ENCODE assay signal across 2 cellular contexts in genomic region chr3:128997486-128997885, GRCh38.
TF ChIP-seq lines count a peak whose summit lies in the region.

No MANE protein-coding gene starts in this region.

TF ChIP-seq in HEK293, 187 proteins besides CTCF, POLR2A, EP300 and RAD21:
- TF ChIP-seq ZNF112 (tag by site-specific recombination; IDR thresholded peaks at IDR 0.05) = no peak
- TF ChIP-seq, protein P1, sequence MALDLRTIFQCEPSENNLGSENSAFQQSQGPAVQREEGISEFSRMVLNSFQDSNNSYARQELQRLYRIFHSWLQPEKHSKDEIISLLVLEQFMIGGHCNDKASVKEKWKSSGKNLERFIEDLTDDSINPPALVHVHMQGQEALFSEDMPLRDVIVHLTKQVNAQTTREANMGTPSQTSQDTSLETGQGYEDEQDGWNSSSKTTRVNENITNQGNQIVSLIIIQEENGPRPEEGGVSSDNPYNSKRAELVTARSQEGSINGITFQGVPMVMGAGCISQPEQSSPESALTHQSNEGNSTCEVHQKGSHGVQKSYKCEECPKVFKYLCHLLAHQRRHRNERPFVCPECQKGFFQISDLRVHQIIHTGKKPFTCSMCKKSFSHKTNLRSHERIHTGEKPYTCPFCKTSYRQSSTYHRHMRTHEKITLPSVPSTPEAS (tag by site-specific recombination; IDR thresholded peaks at IDR 0.05) = no peak
- TF ChIP-seq ZNF394 (tag by site-specific recombination; IDR thresholded peaks at IDR 0.05; ENCODE audit: borderline replicate concordance) = no peak
- no peak for TF ChIP-seq HOXC10 (CRISPR knock-in tag; IDR thresholded peaks at IDR 0.05)
- TF ChIP-seq ZNF146 (tag by site-specific recombination; IDR thresholded peaks at IDR 0.05) = peak; percentile 77
- TF ChIP-seq PRDM4 (tag by site-specific recombination; IDR thresholded peaks at IDR 0.05) = no peak
- TF ChIP-seq SCRT2 (tag by site-specific recombination; IDR thresholded peaks at IDR 0.05) = no peak
- TF ChIP-seq ZFP37 (tag by site-specific recombination; IDR thresholded peaks at IDR 0.05) = no peak

TF ChIP-seq in H1, 55 proteins besides CTCF, POLR2A, EP300 and RAD21:
- no peak for TF ChIP-seq CBX8 (IDR thresholded peaks at IDR 0.05; ENCODE audit: borderline replicate concordance, low read depth, low read length)
- TF ChIP-seq SIRT6 (IDR thresholded peaks at IDR 0.05; ENCODE audit: low read length) = no peak
- no peak for TF ChIP-seq TAF1 (IDR thresholded peaks at IDR 0.05; ENCODE audit: low read depth, low read length)
- TF ChIP-seq EGR1 (IDR thresholded peaks at IDR 0.05; ENCODE audit: borderline replicate concordance, low read depth, low read length) = no peak
- no peak for TF ChIP-seq YY1 (IDR thresholded peaks at IDR 0.05; ENCODE audit: low read depth, low read length)
- no peak for TF ChIP-seq TAF7 (optimal IDR thresholded peaks at IDR 0.05; ENCODE audit: borderline replicate concordance, low read depth, low read length)
- no peak for TF ChIP-seq JUN (IDR thresholded peaks at IDR 0.05; ENCODE audit: low read depth, low read length)
- TF ChIP-seq POU5F1 (IDR thresholded peaks at IDR 0.05; ENCODE audit: low read depth, low read length) = no peak
- TF ChIP-seq HDAC2 (IDR thresholded peaks at IDR 0.05; ENCODE audit: borderline replicate concordance in 1 of 2, low read depth in 2 of 2, low read length in 2 of 2) = no peak
- no peak for TF ChIP-seq SIX5 (IDR thresholded peaks at IDR 0.05; ENCODE audit: low read depth, low read length)
- TF ChIP-seq, protein P2, sequence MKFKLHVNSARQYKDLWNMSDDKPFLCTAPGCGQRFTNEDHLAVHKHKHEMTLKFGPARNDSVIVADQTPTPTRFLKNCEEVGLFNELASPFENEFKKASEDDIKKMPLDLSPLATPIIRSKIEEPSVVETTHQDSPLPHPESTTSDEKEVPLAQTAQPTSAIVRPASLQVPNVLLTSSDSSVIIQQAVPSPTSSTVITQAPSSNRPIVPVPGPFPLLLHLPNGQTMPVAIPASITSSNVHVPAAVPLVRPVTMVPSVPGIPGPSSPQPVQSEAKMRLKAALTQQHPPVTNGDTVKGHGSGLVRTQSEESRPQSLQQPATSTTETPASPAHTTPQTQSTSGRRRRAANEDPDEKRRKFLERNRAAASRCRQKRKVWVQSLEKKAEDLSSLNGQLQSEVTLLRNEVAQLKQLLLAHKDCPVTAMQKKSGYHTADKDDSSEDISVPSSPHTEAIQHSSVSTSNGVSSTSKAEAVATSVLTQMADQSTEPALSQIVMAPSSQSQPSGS (IDR thresholded peaks at IDR 0.05; ENCODE audit: low read length) = no peak
- TF ChIP-seq SAP30 (IDR thresholded peaks at IDR 0.05; ENCODE audit: insufficient read depth, insufficient replicate concordance, low read length) = no peak
- TF ChIP-seq CHD1 (IDR thresholded peaks at IDR 0.05; ENCODE audit: low read depth, low read length) = no peak
- TF ChIP-seq CBX5 (IDR thresholded peaks at IDR 0.05; ENCODE audit: low read depth, low read length) = no peak
- no peak for TF ChIP-seq CHD2 (IDR thresholded peaks at IDR 0.05; ENCODE audit: low read length)
- TF ChIP-seq, protein P3, sequence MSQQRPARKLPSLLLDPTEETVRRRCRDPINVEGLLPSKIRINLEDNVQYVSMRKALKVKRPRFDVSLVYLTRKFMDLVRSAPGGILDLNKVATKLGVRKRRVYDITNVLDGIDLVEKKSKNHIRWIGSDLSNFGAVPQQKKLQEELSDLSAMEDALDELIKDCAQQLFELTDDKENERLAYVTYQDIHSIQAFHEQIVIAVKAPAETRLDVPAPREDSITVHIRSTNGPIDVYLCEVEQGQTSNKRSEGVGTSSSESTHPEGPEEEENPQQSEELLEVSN (IDR thresholded peaks at IDR 0.05) = no peak
- no peak for TF ChIP-seq NRF1 (IDR thresholded peaks at IDR 0.05; ENCODE audit: low read depth, low read length)
- TF ChIP-seq KDM5A (IDR thresholded peaks at IDR 0.05; ENCODE audit: low read length) = no peak
